In the genomic region with DNA sequence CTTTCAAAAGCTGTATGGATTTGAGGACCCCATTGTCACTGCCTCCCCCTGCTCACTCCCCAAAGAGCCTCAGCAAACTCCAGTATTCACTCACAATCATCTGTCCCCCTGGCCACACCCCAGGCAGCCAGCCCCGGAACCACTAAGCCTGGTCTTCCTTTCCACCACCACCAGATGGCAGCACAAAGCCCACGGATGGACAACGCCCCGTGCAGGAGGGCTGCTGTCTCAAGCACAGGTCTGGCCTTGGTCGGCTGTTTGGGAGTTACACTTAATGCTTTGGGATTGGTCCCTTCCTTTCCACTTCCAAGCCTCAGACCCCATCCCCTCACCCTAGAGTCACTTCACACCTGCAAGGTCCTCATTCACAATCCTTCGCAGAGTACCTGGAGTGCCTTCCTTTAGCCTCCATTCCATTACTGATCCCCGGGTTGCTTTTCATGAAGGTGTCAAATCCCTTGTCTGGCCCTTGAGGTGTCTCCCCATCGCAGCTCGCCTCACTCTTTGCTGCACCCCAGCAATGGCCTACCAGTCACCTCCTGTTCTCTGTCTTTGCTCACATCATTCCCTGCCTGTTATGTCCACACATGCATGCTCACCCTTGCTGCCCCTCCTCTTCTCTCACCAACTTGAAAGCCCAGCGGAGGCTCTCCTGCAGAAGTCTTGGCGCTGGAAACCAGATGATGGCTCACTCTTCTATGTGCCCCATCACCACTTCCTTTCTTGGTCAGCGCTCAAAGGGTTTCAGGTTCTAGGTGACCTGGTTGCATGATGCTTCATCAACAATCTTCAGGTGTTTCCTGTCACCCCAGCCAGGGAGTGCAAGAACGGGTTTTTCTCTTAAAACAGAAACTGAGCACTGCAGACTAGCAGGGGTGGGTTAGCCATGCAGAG, we compare ENCODE assay signal across 8 cellular contexts. TPM values are rescaled to one million over a fixed set of nuclear protein-coding genes. Genes with fewer than 3 reads are reported as not detected.
DNase-seq lines count a peak whose midpoint lies in the region; ATAC-seq and TF ChIP-seq lines count a peak whose summit lies in the region.

No MANE protein-coding gene starts in this region.

- ATAC-seq in HG02623 (IDR thresholded peaks at IDR 0.05; ENCODE audit: unreplicated experiment): peak; percentile 47

- H3K4me3 ChIP-seq in adipocyte (ENCODE audit: low read length): no peak overlapping the region
- H3K4me3 ChIP-seq in right atrium auricular region: no peak overlapping the region
- H3K4me3 ChIP-seq in smooth muscle cell: no peak overlapping the region

- peak; percentile 55 for DNase-seq in GM13977 (ENCODE audit: low spot score)
- peak; percentile 68 for DNase-seq in NCI-H1092 treated with DMSO at 0.1 percent for 48 hours (lab: John Stamatoyannopoulos, UW)
- peak; percentile 56 for DNase-seq in SW480 (ENCODE audit: low spot score)
- DNase-seq in adipocyte (ENCODE audit: low read depth): peak; percentile 72
- DNase-seq in right atrium auricular region (ENCODE audit: low spot score): no peak
- no peak for DNase-seq in smooth muscle cell (lab: John Stamatoyannopoulos, UW; ENCODE audit: unreplicated experiment)
- DNase-seq in GF-D8 (lab: John Stamatoyannopoulos, UW): no peak

- no peaks in the 10 kb centered on the region for H3F3A ChIP-seq in smooth muscle cell (ENCODE audit: low read depth)

- H3K4me1 ChIP-seq in adipocyte (ENCODE audit: control insufficient read depth, insufficient read depth, low read length) (peaks cover 12% of the 10 kb centered on the region), right atrium auricular region (peaks cover 0 to 18% of the 10 kb centered on the region in 2 donors), smooth muscle cell (ENCODE audit: low read depth) (no peaks in the 10 kb centered on the region)

- H4K20me1 ChIP-seq in smooth muscle cell (ENCODE audit: low read depth): no peaks in the 10 kb centered on the region

- H3K27me3 ChIP-seq in adipocyte (replicated peaks; ENCODE audit: control insufficient read depth, insufficient read depth, low read length) (peaks cover 51% of the 10 kb centered on the region), right atrium auricular region (no peaks in the 10 kb centered on the region), smooth muscle cell (ENCODE audit: low read depth) (no peaks in the 10 kb centered on the region)

- WGBS in smooth muscle cell (ENCODE audit: low lambda C conversion rate): 50% methylated on average over 13 of the region's 13 CpGs

- in situ Hi-C loops in GM13977 (cut with MboI; ENCODE audit: low pct_unique_long_range_greater_than_20kb, low sequenced_read_pairs, unreplicated experiment): no loop called here

- H3K27ac ChIP-seq in right atrium auricular region (no peak overlapping the region), smooth muscle cell (ENCODE audit: low read depth) (no peak overlapping the region)

- TF ChIP-seq CTCF in GM13977 (IDR thresholded peaks at IDR 0.05; ENCODE audit: extremely low read depth, insufficient read depth, missing control alignments): peak; percentile 84
- TF ChIP-seq CTCF in right atrium auricular region (IDR thresholded peaks at IDR 0.05): peak; percentile 77 to 93
- TF ChIP-seq CTCF in smooth muscle cell (IDR thresholded peaks at IDR 0.05; ENCODE audit: borderline replicate concordance, insufficient read depth, poor library complexity, severe bottlenecking): peak; percentile 89

- no peak overlapping the region for H3K9ac ChIP-seq in adipocyte (ENCODE audit: low read length)
- no peak overlapping the region for H3K9ac ChIP-seq in smooth muscle cell (ENCODE audit: low read depth)

- no peak overlapping the region for H3K4me2 ChIP-seq in smooth muscle cell

- H3K79me2 ChIP-seq in smooth muscle cell (ENCODE audit: low read depth): no peaks in the 10 kb centered on the region

- H3K36me3 ChIP-seq in adipocyte (ENCODE audit: control insufficient read depth, insufficient read depth, low read length, severe bottlenecking) (no peaks in the 10 kb centered on the region), right atrium auricular region (no peaks in the 10 kb centered on the region), smooth muscle cell (ENCODE audit: low read depth) (no peaks in the 10 kb centered on the region)

- no peak overlapping the region for H2AFZ ChIP-seq in smooth muscle cell (ENCODE audit: low read depth)

- H3K9me3 ChIP-seq in adipocyte (ENCODE audit: control insufficient read depth, low read length) (no peaks in the 10 kb centered on the region), right atrium auricular region (no peaks in the 10 kb centered on the region), smooth muscle cell (replicated peaks; ENCODE audit: low read depth) (no peaks in the 10 kb centered on the region)

RNA-seq across cellular contexts. Expression of a gene that starts 24.9 kb away (rescaled TPM):
- total RNA-seq in right atrium auricular region (under 1 TPM; 0.28 to 0.78 TPM), smooth muscle cell (0.81 and 1.7 TPM in 2 replicates)
- 0.16 and 0.99 TPM in 2 replicates for polyA plus RNA-seq in smooth muscle cell

RNA-seq across cellular contexts. Expression of a gene that starts 43.7 kb away (rescaled TPM):
- total RNA-seq in right atrium auricular region: 1 to 10 TPM; 1.5 to 1.9 TPM
- total RNA-seq in smooth muscle cell: 5.5 and 9.3 TPM in 2 replicates
- polyA plus RNA-seq in smooth muscle cell: 2.3 and 3.7 TPM in 2 replicates

Comparison
In these comparisons a context has a peak if more than half of its experiments do, and no peak if none do; other contexts are left out.
1. DNase-seq: peak in GM13977 (single experiment), NCI-H1092 treated with DMSO at 0.1 percent for 48 hours (single experiment), SW480 (single experiment) and adipocyte (single experiment); none in right atrium auricular region (single experiment), smooth muscle cell (single experiment) and GF-D8 (single experiment).
2. Peak in every context shown above with its lines, with median percentiles within 50 percentile points of each other: CTCF ChIP-seq.